13 cellular contexts compared by ENCODE assay signal in genomic region chr5:144598451-144599068, GRCh38.
DNase-seq lines count a peak whose midpoint lies in the region; ATAC-seq and TF ChIP-seq lines count a peak whose summit lies in the region.
"Had no signal": no experiment of that assay in that cellular context is flagged by ENCODE, and none has a peak within 500 bp of the region (broad histone marks: within the 10 kb centered on the region; RNA-seq: fewer than 3 reads in every experiment).

No MANE protein-coding gene starts in this region.

- H3K27ac Mint-ChIP-seq in GM23338, result no peak overlapping the region

- ATAC-seq in GM23338, result peak; percentile 91
- no peak for ATAC-seq in HG03442 (IDR thresholded peaks at IDR 0.05; ENCODE audit: unreplicated experiment)
- no peak for ATAC-seq in HG03025 (IDR thresholded peaks at IDR 0.05; ENCODE audit: low FRiP score, unreplicated experiment)
- ATAC-seq in GM19467 (IDR thresholded peaks at IDR 0.05; ENCODE audit: unreplicated experiment), result no peak

- no peak overlapping the region for H3K4me3 Mint-ChIP-seq in GM23338

- no peaks in the 10 kb centered on the region for H3K36me3 Mint-ChIP-seq in GM23338 (ENCODE audit: low read depth)

- H3K9me3 Mint-ChIP-seq in GM23338, result peaks cover 4% of the 10 kb centered on the region; the same call in 1 of the 3 replicates

- H3F3A ChIP-seq in GM23338 (replicated peaks; ENCODE audit: low read depth), result no peaks in the 10 kb centered on the region

- peaks cover 6% of the 10 kb centered on the region; the same call in 1 of the 2 replicates for H3K27me3 ChIP-seq in GM23338 (ENCODE audit: insufficient read depth)
- H3K27me3 ChIP-seq in left ventricle myocardium inferior (ENCODE audit: low read depth), result peaks cover 51% of the 10 kb centered on the region
- peaks cover 2 to 4% (median 2%) of the 10 kb centered on the region in 3 donors for H3K27me3 ChIP-seq in skeletal muscle tissue (ENCODE audit: control insufficient read depth in 3 of 3, insufficient read depth in 3 of 3, low read length in 3 of 3)

- H3K4me1 ChIP-seq in GM23338 (ENCODE audit: insufficient read depth) (no peaks in the 10 kb centered on the region), left ventricle myocardium inferior (peaks cover 9% of the 10 kb centered on the region), skeletal muscle tissue (ENCODE audit: control insufficient read depth in 3 of 3, insufficient read depth in 3 of 3, low read length in 3 of 3) (peaks cover 0 to 8% (median 0%) of the 10 kb centered on the region in 3 donors)

- H3K4me2 ChIP-seq in GM23338, result peak overlapping the region; percentile 73

- H3K36me3 ChIP-seq in GM23338 (ENCODE audit: insufficient read depth) (no peaks in the 10 kb centered on the region), left ventricle myocardium inferior (no peaks in the 10 kb centered on the region), skeletal muscle tissue (ENCODE audit: control insufficient read depth in 3 of 3, insufficient read depth in 3 of 3, low read length in 3 of 3) (no peaks in the 10 kb centered on the region)

- H3K4me3 ChIP-seq in GM23338 (peak overlapping the region; percentile 40; the same call in 1 of the 2 replicates), left ventricle myocardium inferior (peak overlapping the region; percentile 55), skeletal muscle tissue (ENCODE audit: low read length in 3 of 3) (peak overlapping the region in 2 of 3 donors; percentile 40 to 54)

- peaks cover 8% of the 10 kb centered on the region; the same call in 2 of the 3 replicates for H3K4me1 Mint-ChIP-seq in GM23338

- peaks cover 3% of the 10 kb centered on the region for H3K27me3 Mint-ChIP-seq in GM23338 (ENCODE audit: insufficient read depth, low read depth, poor library complexity)

- no peak overlapping the region for H3K27ac ChIP-seq in GM23338 (ENCODE audit: low read depth)
- H3K27ac ChIP-seq in left ventricle myocardium inferior (replicated peaks), result no peak overlapping the region
- no peak overlapping the region for H3K27ac ChIP-seq in skeletal muscle tissue (ENCODE audit: low read depth, low read length)

- DNase-seq in GM23338 (ENCODE audit: low spot score) (peak; percentile 56), NCI-H69 (lab: John Stamatoyannopoulos, UW) (peak; percentile 94), left ventricle myocardium inferior (no peak), UCSD-AML1 (lab: John Stamatoyannopoulos, UW; ENCODE audit: unreplicated experiment) (no peak)
- DNase-seq: activated T-cell treated with anti-CD3 and anti-CD28 coated beads, Interleukin-2, amount 50 U/mL, for 48 hours; effector memory CD4-positive, alpha-beta T cell; GF-D8; stimulated activated CD4-positive, alpha-beta T cell treated with anti-CD3 and anti-CD28 coated beads, Interleukin-15, amount 100 ng/mL, for 24 hours; T-helper 2 cell had no signal

- no peak overlapping the region for H3K9ac ChIP-seq in skeletal muscle tissue (ENCODE audit: low read depth in 1 of 3, low read length in 3 of 3)

- no peaks in the 10 kb centered on the region for H3K79me2 ChIP-seq in GM23338 (replicated peaks; ENCODE audit: insufficient read depth)

- H3K9me3 ChIP-seq in left ventricle myocardium inferior (replicated peaks) (no peaks in the 10 kb centered on the region), skeletal muscle tissue (ENCODE audit: control insufficient read depth in 3 of 3, low read length in 3 of 3) (no peaks in the 10 kb centered on the region)

- TF ChIP-seq CTCF in GM23338 (conservative IDR thresholded peaks at IDR 0.05; ENCODE audit: low read depth in 2 of 2), result no peak
- no peak for TF ChIP-seq CTCF in left ventricle myocardium inferior (IDR thresholded peaks at IDR 0.05; ENCODE audit: borderline replicate concordance)

- H3K9me2 ChIP-seq in GM23338 (ENCODE audit: insufficient read depth), result peaks cover 4% of the 10 kb centered on the region; the same call in 1 of the 2 replicates

- intact Hi-C loops in left ventricle myocardium inferior (cut with micrococcal nuclease), result no loop called here

- H2AFZ ChIP-seq in GM23338, result peak overlapping the region; percentile 91

- H4K20me1 ChIP-seq in GM23338 (replicated peaks; ENCODE audit: insufficient read depth), result no peaks in the 10 kb centered on the region

TF ChIP-seq in GM23338, 12 proteins besides CTCF, POLR2A, EP300 and RAD21:
- no peak for TF ChIP-seq STAT1 (IDR thresholded peaks at IDR 0.05; ENCODE audit: unreplicated experiment)
- no peak for TF ChIP-seq EZH2phosphoT487 (IDR thresholded peaks at IDR 0.05; ENCODE audit: unreplicated experiment)
- no peak for TF ChIP-seq EZH2 (IDR thresholded peaks at IDR 0.05; ENCODE audit: low read depth, unreplicated experiment)
- TF ChIP-seq JUNB (IDR thresholded peaks at IDR 0.05; ENCODE audit: unreplicated experiment), result no peak
- no peak for TF ChIP-seq ZNF331 (CRISPR knock-in tag; IDR thresholded peaks at IDR 0.05; ENCODE audit: low read depth)

Comparison
In these comparisons a context has a peak if more than half of its experiments do, and no peak if none do; other contexts are left out.
1. DNase-seq: peak in GM23338 (single experiment) and NCI-H69 (single experiment); none in left ventricle myocardium inferior (single experiment) and UCSD-AML1 (single experiment).
2. Peak in every context shown above with its lines, with median percentiles within 50 percentile points of each other: H3K4me3 ChIP-seq.